In the genomic region with DNA sequence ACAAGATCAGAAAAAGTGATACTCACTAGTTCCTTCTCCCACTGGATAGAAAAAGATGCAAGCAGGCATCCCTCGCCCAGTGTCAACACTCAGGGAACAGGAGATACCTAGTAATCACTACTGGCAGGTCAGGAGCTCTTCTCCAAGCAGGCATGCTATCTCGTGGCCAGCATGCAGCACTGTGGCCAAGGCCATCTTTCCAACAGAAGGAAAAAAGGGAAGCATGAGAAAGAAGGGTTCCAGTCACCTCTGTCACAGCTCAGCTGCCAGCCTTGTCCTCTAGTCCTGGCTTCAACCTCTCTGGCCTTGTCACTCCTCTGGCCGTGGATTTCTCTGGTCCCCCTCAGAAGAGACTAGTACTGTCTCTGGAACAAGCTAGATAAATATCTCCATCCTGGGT, we compare ENCODE assay signal across 1 cellular context.
TF ChIP-seq lines count a peak whose summit lies in the region.

No MANE protein-coding gene starts in this region.

TF ChIP-seq in HCT116, 20 proteins besides CTCF, POLR2A, EP300 and RAD21 (continued from another document):
- TF ChIP-seq, protein P1, sequence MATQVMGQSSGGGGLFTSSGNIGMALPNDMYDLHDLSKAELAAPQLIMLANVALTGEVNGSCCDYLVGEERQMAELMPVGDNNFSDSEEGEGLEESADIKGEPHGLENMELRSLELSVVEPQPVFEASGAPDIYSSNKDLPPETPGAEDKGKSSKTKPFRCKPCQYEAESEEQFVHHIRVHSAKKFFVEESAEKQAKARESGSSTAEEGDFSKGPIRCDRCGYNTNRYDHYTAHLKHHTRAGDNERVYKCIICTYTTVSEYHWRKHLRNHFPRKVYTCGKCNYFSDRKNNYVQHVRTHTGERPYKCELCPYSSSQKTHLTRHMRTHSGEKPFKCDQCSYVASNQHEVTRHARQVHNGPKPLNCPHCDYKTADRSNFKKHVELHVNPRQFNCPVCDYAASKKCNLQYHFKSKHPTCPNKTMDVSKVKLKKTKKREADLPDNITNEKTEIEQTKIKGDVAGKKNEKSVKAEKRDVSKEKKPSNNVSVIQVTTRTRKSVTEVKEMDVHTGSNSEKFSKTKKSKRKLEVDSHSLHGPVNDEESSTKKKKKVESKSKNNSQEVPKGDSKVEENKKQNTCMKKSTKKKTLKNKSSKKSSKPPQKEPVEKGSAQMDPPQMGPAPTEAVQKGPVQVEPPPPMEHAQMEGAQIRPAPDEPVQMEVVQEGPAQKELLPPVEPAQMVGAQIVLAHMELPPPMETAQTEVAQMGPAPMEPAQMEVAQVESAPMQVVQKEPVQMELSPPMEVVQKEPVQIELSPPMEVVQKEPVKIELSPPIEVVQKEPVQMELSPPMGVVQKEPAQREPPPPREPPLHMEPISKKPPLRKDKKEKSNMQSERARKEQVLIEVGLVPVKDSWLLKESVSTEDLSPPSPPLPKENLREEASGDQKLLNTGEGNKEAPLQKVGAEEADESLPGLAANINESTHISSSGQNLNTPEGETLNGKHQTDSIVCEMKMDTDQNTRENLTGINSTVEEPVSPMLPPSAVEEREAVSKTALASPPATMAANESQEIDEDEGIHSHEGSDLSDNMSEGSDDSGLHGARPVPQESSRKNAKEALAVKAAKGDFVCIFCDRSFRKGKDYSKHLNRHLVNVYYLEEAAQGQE (IDR thresholded peaks at IDR 0.05; ENCODE audit: low read depth), result no peak
- TF ChIP-seq EZH2 (IDR thresholded peaks at IDR 0.05), result no peak
- TF ChIP-seq, protein P2, sequence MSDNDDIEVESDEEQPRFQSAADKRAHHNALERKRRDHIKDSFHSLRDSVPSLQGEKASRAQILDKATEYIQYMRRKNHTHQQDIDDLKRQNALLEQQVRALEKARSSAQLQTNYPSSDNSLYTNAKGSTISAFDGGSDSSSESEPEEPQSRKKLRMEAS (IDR thresholded peaks at IDR 0.05), result no peak
